ENCODE assay signal across 23 cellular contexts in genomic region chr3:181791380-181791779, GRCh38.
DNase-seq lines count a peak whose midpoint lies in the region; ATAC-seq and TF ChIP-seq lines count a peak whose summit lies in the region.
"Had no signal": no experiment of that assay in that cellular context is flagged by ENCODE, and none has a peak within 500 bp of the region (broad histone marks: within the 10 kb centered on the region; RNA-seq: fewer than 3 reads in every experiment).

No MANE protein-coding gene starts in this region.

- no peaks in the 10 kb centered on the region for H3F3A ChIP-seq in GM23338 (replicated peaks; ENCODE audit: low read depth)

- DNase-seq in GM23338 (ENCODE audit: low spot score) (no peak), SK-N-MC (ENCODE audit: low read depth, low spot score) (no peak), chondrocyte (ENCODE audit: low spot score) (no peak), neural crest cell (ENCODE audit: low read depth, low spot score) (no peak), anterior cingulate cortex (lab: John Stamatoyannopoulos, UW) (no peak), HPDE6-E6E7 (ENCODE audit: extremely low spot score) (no peak), HuH-7 (ENCODE audit: low spot score) (no peak)
- DNase-seq: BE2C; CD8-positive, alpha-beta memory T cell; DMS 273 treated with DMSO at 0.1 percent for 48 hours; DMS79; EL; GDM1; H7; KBM-7; NCI-H1105 treated with DMSO at 0.1 percent for 48 hours; NCI-H2029; NCI-H526 treated with DMSO at 0.1 percent for 48 hours; OCI-M1; Peyer's patch had no signal

- H2AFZ ChIP-seq in GM23338 = no peak overlapping the region

- H3K27me3 Mint-ChIP-seq in GM23338 (ENCODE audit: insufficient read depth, low read depth, poor library complexity) (no peaks in the 10 kb centered on the region), chondrocyte (ENCODE audit: low read depth) (no peaks in the 10 kb centered on the region), neural crest cell (ENCODE audit: low read depth) (no peaks in the 10 kb centered on the region)
- H3K27me3 Mint-ChIP-seq: CD8-positive, alpha-beta memory T cell had no signal

- H3K36me3 ChIP-seq in GM23338 (ENCODE audit: insufficient read depth) (no peaks in the 10 kb centered on the region), SK-N-MC (ENCODE audit: insufficient read depth, low read length) (no peaks in the 10 kb centered on the region)
- H3K36me3 ChIP-seq: BE2C, Peyer's patch had no signal

- no peak for ATAC-seq in GM23338
- ATAC-seq in GM18868 (IDR thresholded peaks at IDR 0.05; ENCODE audit: unreplicated experiment) = no peak

- H3K79me2 ChIP-seq in GM23338 (replicated peaks; ENCODE audit: insufficient read depth) = no peaks in the 10 kb centered on the region

- H3K4me2 ChIP-seq in GM23338 = no peak overlapping the region

- H3K36me3 Mint-ChIP-seq in GM23338 (ENCODE audit: low read depth) (no peaks in the 10 kb centered on the region), chondrocyte (ENCODE audit: low read depth) (no peaks in the 10 kb centered on the region), neural crest cell (ENCODE audit: low read depth) (no peaks in the 10 kb centered on the region)
- H3K36me3 Mint-ChIP-seq: CD14-positive monocyte; CD8-positive, alpha-beta memory T cell had no signal

- H3K27ac ChIP-seq in GM23338 (ENCODE audit: low read depth) (peak overlapping the region; percentile 18; the same call in 1 of the 2 replicates), SK-N-MC (peak overlapping the region; percentile 92)
- H3K27ac ChIP-seq: 22Rv1, Peyer's patch had no signal

- no peaks in the 10 kb centered on the region for H3K27me3 ChIP-seq in GM23338 (ENCODE audit: insufficient read depth)
- H3K27me3 ChIP-seq: BE2C, Peyer's patch had no signal

- H3K9me3 Mint-ChIP-seq in GM23338 = no peaks in the 10 kb centered on the region
- no peaks in the 10 kb centered on the region for H3K9me3 Mint-ChIP-seq in chondrocyte (ENCODE audit: low read depth)
- no peaks in the 10 kb centered on the region for H3K9me3 Mint-ChIP-seq in neural crest cell

- H3K9ac ChIP-seq in SK-N-MC (ENCODE audit: insufficient read length) = peak overlapping the region; percentile 59

- no peaks in the 10 kb centered on the region for H3K9me2 ChIP-seq in GM23338 (ENCODE audit: insufficient read depth)

- H4K20me1 ChIP-seq in GM23338 (replicated peaks; ENCODE audit: insufficient read depth) = no peaks in the 10 kb centered on the region

- H3K4me1 Mint-ChIP-seq in GM23338 (peaks cover 21% of the 10 kb centered on the region), chondrocyte (ENCODE audit: low read depth) (peaks cover 16% of the 10 kb centered on the region), neural crest cell (peaks cover 38% of the 10 kb centered on the region)
- H3K4me1 Mint-ChIP-seq: CD14-positive monocyte; CD8-positive, alpha-beta memory T cell had no signal

- no peak for TF ChIP-seq CTCF in GM23338 (conservative IDR thresholded peaks at IDR 0.05; ENCODE audit: low read depth in 2 of 2)
- no peak for TF ChIP-seq CTCF in chondrocyte (IDR thresholded peaks at IDR 0.05)
- TF ChIP-seq CTCF in neural crest cell (conservative IDR thresholded peaks at IDR 0.05) = no peak

- H3K4me3 ChIP-seq in GM23338 (no peak overlapping the region), SK-N-MC (peak overlapping the region; percentile 61)
- H3K4me3 ChIP-seq: Peyer's patch had no signal

- H3K27ac Mint-ChIP-seq in GM23338 = no peak overlapping the region
- H3K27ac Mint-ChIP-seq in chondrocyte (ENCODE audit: unreplicated experiment) = peak overlapping the region; percentile 82
- H3K27ac Mint-ChIP-seq in neural crest cell (ENCODE audit: unreplicated experiment) = peak overlapping the region; percentile 0
- H3K27ac Mint-ChIP-seq: CD14-positive monocyte; CD8-positive, alpha-beta memory T cell had no signal

- no peaks in the 10 kb centered on the region for H3K9me3 ChIP-seq in SK-N-MC (ENCODE audit: low read depth, low read length)
- H3K9me3 ChIP-seq: BE2C, Peyer's patch had no signal

- H3K4me3 Mint-ChIP-seq in GM23338 (no peak overlapping the region), chondrocyte (ENCODE audit: unreplicated experiment) (no peak overlapping the region), neural crest cell (no peak overlapping the region)
- H3K4me3 Mint-ChIP-seq: CD14-positive monocyte; CD8-positive, alpha-beta memory T cell had no signal

- H3K4me1 ChIP-seq in GM23338 (ENCODE audit: insufficient read depth) = peaks cover 32% of the 10 kb centered on the region
- H3K4me1 ChIP-seq: BE2C, Peyer's patch had no signal

TF ChIP-seq in GM23338, 12 proteins besides CTCF, POLR2A, EP300 and RAD21:
- no peak for TF ChIP-seq ETS1 (IDR thresholded peaks at IDR 0.05)
- no peak for TF ChIP-seq NANOG (IDR thresholded peaks at IDR 0.05; ENCODE audit: borderline replicate concordance)
TF ChIP-seq in GM23338: peak in this region for 0.
